Comparison of ENCODE assay signal across 9 cellular contexts in the genomic region with DNA sequence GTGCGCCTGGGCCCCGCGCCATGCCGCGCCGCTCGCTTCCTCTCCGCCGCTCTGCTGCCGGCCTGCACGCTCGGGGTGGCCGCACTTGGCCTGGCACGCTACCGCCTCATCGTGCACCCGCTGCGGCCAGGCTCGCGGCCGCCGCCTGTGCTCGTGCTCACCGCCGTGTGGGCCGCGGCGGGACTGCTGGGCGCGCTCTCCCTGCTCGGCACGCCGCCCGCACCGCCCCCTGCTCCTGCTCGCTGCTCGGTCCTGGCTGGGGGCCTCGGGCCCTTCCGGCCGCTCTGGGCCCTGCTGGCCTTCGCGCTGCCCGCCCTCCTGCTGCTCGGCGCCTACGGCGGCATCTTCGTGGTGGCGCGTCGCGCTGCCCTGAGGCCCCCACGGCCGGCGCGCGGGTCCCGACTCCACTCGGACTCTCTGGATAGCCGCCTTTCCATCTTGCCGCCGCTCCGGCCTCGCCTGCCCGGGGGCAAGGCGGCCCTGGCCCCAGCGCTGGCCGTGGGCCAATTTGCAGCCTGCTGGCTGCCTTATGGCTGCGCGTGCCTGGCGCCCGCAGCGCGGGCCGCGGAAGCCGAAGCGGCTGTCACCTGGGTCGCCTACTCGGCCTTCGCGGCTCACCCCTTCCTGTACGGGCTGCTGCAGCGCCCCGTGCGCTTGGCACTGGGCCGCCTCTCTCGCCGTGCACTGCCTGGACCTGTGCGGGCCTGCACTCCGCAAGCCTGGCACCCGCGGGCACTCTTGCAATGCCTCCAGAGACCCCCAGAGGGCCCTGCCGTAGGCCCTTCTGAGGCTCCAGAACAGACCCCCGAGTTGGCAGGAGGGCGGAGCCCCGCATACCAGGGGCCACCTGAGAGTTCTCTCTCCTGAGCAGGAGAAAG. TPM values are rescaled to one million over a fixed set of nuclear protein-coding genes. Genes with fewer than 3 reads are reported as not detected.
DNase-seq lines count a peak whose midpoint lies in the region; ATAC-seq, FAIRE-seq and TF ChIP-seq lines count a peak whose summit lies in the region.
"Had no signal": no experiment of that assay in that cellular context is flagged by ENCODE, and none has a peak within 500 bp of the region (broad histone marks: within the 10 kb centered on the region; RNA-seq: fewer than 3 reads in every experiment).

No MANE protein-coding gene starts in this region.

- no peak overlapping the region for H3K4me3 Mint-ChIP-seq in activated naive CD8-positive, alpha-beta T cell treated with anti-CD3 and anti-CD28 coated beads, Interleukin-2, amount 50 U/mL, for 24 hours

- peak; percentile 52 for DNase-seq in activated naive CD8-positive, alpha-beta T cell treated with anti-CD3 and anti-CD28 coated beads, Interleukin-2, amount 50 U/mL, for 24 hours
- DNase-seq in cardiac muscle cell (ENCODE audit: low read depth in 1 of 2, low spot score in 1 of 2) = peak; percentile 60 to 83
- DNase-seq in pancreas = peak in 5 of 6 donors; percentile 58 to 88 (median 71)
- DNase-seq in occipital lobe (lab: John Stamatoyannopoulos, UW) = no peak
- no peak for DNase-seq in KBM-7

- WGBS in pancreas, 2 donors = 15% methylated on average over 95 to 97 of the region's 97 CpGs

- H3K36me3 ChIP-seq in BLaER1 (peaks cover 46% of the 10 kb centered on the region), HUES6 (ENCODE audit: control insufficient read depth, insufficient read depth, low read length) (no peaks in the 10 kb centered on the region), cardiac muscle cell (no peaks in the 10 kb centered on the region), pancreas (no peaks in the 10 kb centered on the region)

- H3K27me3 ChIP-seq in BLaER1 (peaks cover 50% of the 10 kb centered on the region), HUES6 (ENCODE audit: control insufficient read depth, insufficient read depth, low read length) (peaks cover 58% of the 10 kb centered on the region), cardiac muscle cell (peaks cover 24% of the 10 kb centered on the region), pancreas (no peaks in the 10 kb centered on the region)

- H3K4me1 ChIP-seq in BLaER1 (peaks cover 29% of the 10 kb centered on the region), HUES6 (ENCODE audit: control insufficient read depth, insufficient read depth, low read length) (peaks cover 9% of the 10 kb centered on the region), cardiac muscle cell (ENCODE audit: low read depth) (peaks cover 13% of the 10 kb centered on the region), pancreas (peaks cover 0 to 5% (median 0%) of the 10 kb centered on the region in 3 donors)

- H3K36me3 Mint-ChIP-seq in activated naive CD8-positive, alpha-beta T cell treated with anti-CD3 and anti-CD28 coated beads, Interleukin-2, amount 50 U/mL, for 24 hours (ENCODE audit: low read depth) = no peaks in the 10 kb centered on the region

- H3K27ac ChIP-seq in BLaER1 = no peak overlapping the region
- H3K27ac ChIP-seq in HUES6 (ENCODE audit: low read depth, low read length) = no peak overlapping the region
- H3K27ac ChIP-seq in cardiac muscle cell = no peak overlapping the region
- peak overlapping the region in 3 of 4 donors; percentile 38 to 60 (median 44) for H3K27ac ChIP-seq in pancreas

- in situ Hi-C loops in KBM-7 (cut with MboI; ENCODE audit: low pct_unique_long_range_greater_than_20kb, low sequenced_read_pairs) = no loop called here

- peaks cover 41% of the 10 kb centered on the region for H4K20me1 ChIP-seq in BLaER1

- H3K27ac Mint-ChIP-seq in activated naive CD8-positive, alpha-beta T cell treated with anti-CD3 and anti-CD28 coated beads, Interleukin-2, amount 50 U/mL, for 24 hours = no peak overlapping the region

- peak overlapping the region; percentile 27 for H3K4me3 ChIP-seq in BLaER1
- peak overlapping the region; percentile 61 for H3K4me3 ChIP-seq in HUES6 (ENCODE audit: low read depth, low read length)
- H3K4me3 ChIP-seq in cardiac muscle cell = no peak overlapping the region
- peak overlapping the region in 3 of 4 donors; percentile 7 to 46 (median 32) for H3K4me3 ChIP-seq in pancreas

- H3K9me3 Mint-ChIP-seq in activated naive CD8-positive, alpha-beta T cell treated with anti-CD3 and anti-CD28 coated beads, Interleukin-2, amount 50 U/mL, for 24 hours = no peaks in the 10 kb centered on the region

- H3K4me1 Mint-ChIP-seq in activated naive CD8-positive, alpha-beta T cell treated with anti-CD3 and anti-CD28 coated beads, Interleukin-2, amount 50 U/mL, for 24 hours = no peaks in the 10 kb centered on the region

- peaks cover 34% of the 10 kb centered on the region for H3K27me3 Mint-ChIP-seq in activated naive CD8-positive, alpha-beta T cell treated with anti-CD3 and anti-CD28 coated beads, Interleukin-2, amount 50 U/mL, for 24 hours

- peak; percentile 46 for TF ChIP-seq CTCF in cardiac muscle cell (IDR thresholded peaks at IDR 0.05; ENCODE audit: low read depth, low read length)
- TF ChIP-seq CTCF in pancreas (IDR thresholded peaks at IDR 0.05) = peak in 2 of 4 donors; percentile 18 to 37

- peak overlapping the region; percentile 64 for H3K4me2 ChIP-seq in BLaER1

- H3K9me3 ChIP-seq in BLaER1 (no peaks in the 10 kb centered on the region), HUES6 (ENCODE audit: control insufficient read depth, insufficient read depth, low read depth, low read length) (no peaks in the 10 kb centered on the region), cardiac muscle cell (ENCODE audit: low read depth) (no peaks in the 10 kb centered on the region), pancreas (no peaks in the 10 kb centered on the region)

- no peak for FAIRE-seq in pancreas (lab: Jason Lieb, UNC)
- FAIRE-seq: endometrium had no signal

- ATAC-seq in activated naive CD8-positive, alpha-beta T cell treated with anti-CD3 and anti-CD28 coated beads, Interleukin-2, amount 50 U/mL, for 24 hours = peak; percentile 81
- ATAC-seq in pancreas (peak; percentile 72 to 85 (median 78)), HG02623 (IDR thresholded peaks at IDR 0.05; ENCODE audit: unreplicated experiment) (no peak)

- H3K9ac ChIP-seq in BLaER1 = no peak overlapping the region
- H3K9ac ChIP-seq in HUES6 (ENCODE audit: low read length) = no peak overlapping the region

- intact Hi-C loops in pancreas (cut with DNase I) = no loop called here

RNA-seq across cellular contexts. Expression of gene GPR62, which starts 1.0 kb away (rescaled TPM):
- total RNA-seq in cardiac muscle cell (0.42 and 1.1 TPM in 2 replicates), pancreas (under 1 TPM in 5 of 6 donors, not detected in 1; 0.08 to 0.09 (median 0.09) TPM), occipital lobe (0.62 TPM)
- polyA plus RNA-seq in cardiac muscle cell (0.94 and 2.2 TPM in 2 replicates), pancreas (under 1 TPM in 1 of 2 donors, not detected in 1; 0.26 TPM)

RNA-seq across cellular contexts. Expression of gene PCBP4, which starts 11.1 kb away (rescaled TPM):
- total RNA-seq in cardiac muscle cell (151 and 226 TPM in 2 replicates), pancreas (10 to 100 TPM; 10.7 to 19.8 (median 14.5) TPM), occipital lobe (42.7 TPM)
- polyA plus RNA-seq in cardiac muscle cell (114 and 122 TPM in 2 replicates), pancreas (10 to 100 TPM; 43.3 to 55.2 TPM)

RNA-seq across cellular contexts. Expression of gene PARP3, which starts 14.0 kb away (rescaled TPM):
- total RNA-seq in cardiac muscle cell (17.3 and 19.2 TPM in 2 replicates), pancreas (1 to 10 TPM; 2.1 to 5.9 (median 4.2) TPM), occipital lobe (1.7 TPM)
- polyA plus RNA-seq in cardiac muscle cell (23.7 and 26.6 TPM in 2 replicates), pancreas (1 to 10 TPM; 7.9 to 8.3 TPM)

RNA-seq across cellular contexts. Expression of gene RRP9, which starts 14.4 kb away (rescaled TPM):
- total RNA-seq in cardiac muscle cell = 22.3 and 22.4 TPM in 2 replicates
- polyA plus RNA-seq in cardiac muscle cell = 32.8 and 38.2 TPM in 2 replicates
- 1 to 10 TPM; 3.8 to 9.0 (median 7.0) TPM for total RNA-seq in pancreas
- 10 to 100 TPM; 13.7 to 13.8 TPM for polyA plus RNA-seq in pancreas
- 16.8 TPM for total RNA-seq in occipital lobe

RNA-seq across cellular contexts. Expression of gene ABHD14B, which starts 17.7 kb away (rescaled TPM):
- total RNA-seq in cardiac muscle cell (19.8 and 27.8 TPM in 2 replicates), pancreas (10 to 100 TPM; 26.6 to 37.9 (median 31.8) TPM), occipital lobe (1.9 TPM)
- polyA plus RNA-seq in cardiac muscle cell (23.3 and 29.9 TPM in 2 replicates), pancreas (10 to 100 TPM; 42.7 to 50.1 TPM)

Comparison
In these comparisons a context has a peak if more than half of its experiments do, and no peak if none do; other contexts are left out.
1. H3K27ac ChIP-seq: peak in pancreas (3 of 4); none in BLaER1 (single experiment), HUES6 (single experiment) and cardiac muscle cell (single experiment).
2. DNase-seq: peak in activated naive CD8-positive, alpha-beta T cell treated with anti-CD3 and anti-CD28 coated beads, Interleukin-2, amount 50 U/mL, for 24 hours (single experiment), cardiac muscle cell (2 of 2) and pancreas (5 of 6); none in occipital lobe (single experiment) and KBM-7 (single experiment).